9 cellular contexts compared by ENCODE assay signal in genomic region chr6:159169557-159170332, GRCh38. TPM values are rescaled to one million over a fixed set of nuclear protein-coding genes. Genes with fewer than 3 reads are reported as not detected.
DNase-seq lines count a peak whose midpoint lies in the region; ATAC-seq, FAIRE-seq and TF ChIP-seq lines count a peak whose summit lies in the region.
"Had no signal": no experiment of that assay in that cellular context is flagged by ENCODE, and none has a peak within 500 bp of the region (broad histone marks: within the 10 kb centered on the region; RNA-seq: fewer than 3 reads in every experiment).

No MANE protein-coding gene starts in this region.

- H3K9ac ChIP-seq in kidney (ENCODE audit: low read length in 2 of 2), result no peak overlapping the region

- H3K9me3 ChIP-seq in kidney (ENCODE audit: control insufficient read depth in 1 of 2, low read length in 2 of 2), result no peaks in the 10 kb centered on the region
- no peaks in the 10 kb centered on the region for H3K9me3 ChIP-seq in stomach

- H3K27ac ChIP-seq in kidney (ENCODE audit: low read depth in 2 of 2, low read length in 2 of 2), result no peak overlapping the region
- no peak overlapping the region for H3K27ac ChIP-seq in stomach

- no peak for TF ChIP-seq EP300 in stomach (IDR thresholded peaks at IDR 0.05)

- TF ChIP-seq CTCF in astrocyte of the spinal cord (IDR thresholded peaks at IDR 0.05; ENCODE audit: low read depth, low read length) (no peak), kidney (IDR thresholded peaks at IDR 0.05; ENCODE audit: borderline replicate concordance, extremely low read depth, insufficient read depth) (no peak), stomach (IDR thresholded peaks at IDR 0.05) (no peak)

- H3K4me3 ChIP-seq in astrocyte of the spinal cord (ENCODE audit: low read depth, low read length), result peak overlapping the region; percentile 31
- peak overlapping the region; percentile 31 to 33 for H3K4me3 ChIP-seq in kidney (ENCODE audit: low read length in 2 of 2)
- peak overlapping the region; percentile 22 to 45 (median 38) for H3K4me3 ChIP-seq in stomach

- H3K4me1 ChIP-seq in kidney (ENCODE audit: control insufficient read depth in 1 of 2, insufficient read depth in 1 of 2, low read depth in 1 of 2, low read length in 2 of 2) (no peaks in the 10 kb centered on the region), stomach (peaks cover 18 to 33% (median 25%) of the 10 kb centered on the region in 4 donors)

- intact Hi-C loops in kidney (cut with DNase I) (loop anchor here (10.0 kb wide), 1 partner anchor 475 kb away; no protein-coding TSS in a partner anchor), stomach (cut with DNase I; ENCODE audit: low total_unique reads) (loop anchor here (10.0 kb wide), 1 partner anchor 485 kb away; no protein-coding TSS in a partner anchor)

- H3K36me3 ChIP-seq in kidney (ENCODE audit: control insufficient read depth in 1 of 2, insufficient read depth in 2 of 2, low read length in 2 of 2), result no peaks in the 10 kb centered on the region
- H3K36me3 ChIP-seq in stomach, result no peaks in the 10 kb centered on the region

- 1 to 3% (median 2%) methylated on average over 52 to 87 of the region's 87 CpGs for WGBS in stomach, 5 donors

- H3K27me3 ChIP-seq in stomach, result peaks cover 3 to 91% (median 56%) of the 10 kb centered on the region in 3 donors

- TF ChIP-seq POLR2A in stomach (IDR thresholded peaks at IDR 0.05), result no peak

- in situ Hi-C loops in astrocyte of the spinal cord (cut with HindIII; ENCODE audit: low sequenced_read_pairs), result no loop called here

- FAIRE-seq in kidney (lab: Jason Lieb, UNC), result no peak

- ATAC-seq in GM21825 (IDR thresholded peaks at IDR 0.05; ENCODE audit: unreplicated experiment) (no peak), HG03565 (IDR thresholded peaks at IDR 0.05; ENCODE audit: unreplicated experiment) (no peak)

- peak; percentile 20 for DNase-seq in activated naive CD4-positive, alpha-beta T cell treated with Interleukin-2 at 50 U/mL for 16 hours
- DNase-seq in activated naive CD4-positive, alpha-beta T cell (lab: John Stamatoyannopoulos, UW), result no peak
- DNase-seq in NCI-H1105 treated with DMSO at 0.1 percent for 48 hours (lab: John Stamatoyannopoulos, UW) (peak; percentile 75), astrocyte of the spinal cord (ENCODE audit: low read depth, low spot score) (peak; percentile 46), kidney (peak; percentile 86), stomach (no peak)

RNA-seq across cellular contexts. Expression of gene FNDC1, which starts 0.5 kb away (rescaled TPM):
- total RNA-seq in kidney, result 1.3 TPM
- 0.69 TPM for polyA plus RNA-seq in kidney (ENCODE audit: insufficient read depth, low read depth, low replicate concordance)
- total RNA-seq in stomach, result 10 to 100 TPM in 1 of 5 donors, 1 to 10 TPM in 1, under 1 TPM in 1, not detected in 2; 0.43 to 11.0 (median 4.0) TPM
- under 1 TPM in 2 of 3 donors, not detected in 1; 0.06 to 0.10 TPM for polyA plus RNA-seq in stomach
- total RNA-seq: activated CD8-positive, alpha-beta memory T cell treated with anti-CD3 and anti-CD28 coated beads for 36 hours had no signal

Comparison
In these comparisons a context has a peak if more than half of its experiments do, and no peak if none do; other contexts are left out.
1. DNase-seq: peak in activated naive CD4-positive, alpha-beta T cell treated with Interleukin-2 at 50 U/mL for 16 hours (single experiment), NCI-H1105 treated with DMSO at 0.1 percent for 48 hours (single experiment), astrocyte of the spinal cord (single experiment) and kidney (single experiment); none in activated naive CD4-positive, alpha-beta T cell (0 of 4) and stomach (single experiment).
2. Peak in every context shown above with its lines, with median percentiles within 50 percentile points of each other: H3K4me3 ChIP-seq.